ENCODE assay signal across 13 cellular contexts in the genomic region with DNA sequence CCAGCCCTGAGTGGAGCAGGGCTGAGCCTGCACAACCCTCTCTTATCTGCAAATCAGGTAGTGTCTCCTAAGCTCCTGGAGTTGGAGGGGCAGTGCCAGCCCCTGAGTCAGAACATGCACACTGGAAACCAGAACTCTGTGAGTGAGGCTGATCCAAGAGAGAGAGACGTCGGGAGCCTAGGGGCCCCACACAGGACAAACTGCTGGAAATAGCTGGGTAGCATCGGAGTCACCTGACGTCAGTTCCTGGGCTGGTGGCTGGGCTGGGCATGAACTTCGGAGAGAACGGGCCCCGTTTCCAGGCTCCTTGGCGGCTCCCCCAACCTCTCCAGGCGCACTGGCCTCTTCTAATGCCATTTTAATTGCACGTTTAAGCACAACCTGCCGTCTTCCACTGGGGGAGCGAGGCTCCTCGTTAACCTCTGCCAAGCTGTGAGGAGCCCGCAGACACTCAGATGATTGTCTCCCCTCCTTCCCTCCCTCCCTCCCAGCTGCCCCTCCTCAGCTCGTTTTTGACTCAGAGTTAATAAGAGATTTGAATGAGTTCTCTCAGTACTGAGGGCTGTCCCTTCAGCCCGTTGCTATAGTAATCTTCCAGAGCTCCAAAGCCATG.
A peak's percentile ranks its signal among the peaks of the same experiment; 100 is the strongest.
DNase-seq lines count a peak whose midpoint lies in the region; ATAC-seq and TF ChIP-seq lines count a peak whose summit lies in the region.
"Had no signal": no experiment of that assay in that cellular context is flagged by ENCODE, and none has a peak within 500 bp of the region (broad histone marks: within the 10 kb centered on the region; RNA-seq: fewer than 3 reads in every experiment).

No MANE protein-coding gene starts in this region.

- DNase-seq in DMS79 treated with DMSO at 0.1 percent for 48 hours (lab: John Stamatoyannopoulos, UW) = peak; percentile 47
- DNase-seq in NCI-H524 treated with DMSO at 0.1 percent for 48 hours (lab: John Stamatoyannopoulos, UW) = peak; percentile 27
- peak; percentile 55 for DNase-seq in osteoblast (ENCODE audit: insufficient read length, low spot score, missing footprints)
- no peak for DNase-seq in COR-L47 (lab: John Stamatoyannopoulos, UW)
- no peak for DNase-seq in activated naive CD4-positive, alpha-beta T cell treated with Interleukin-2 at 50 U/mL for 16 hours
- DNase-seq: activated T-cell treated with anti-CD3 and anti-CD28 coated beads, Interleukin-2, amount 50 U/mL, for 1 hour; NCI-H187; right cardiac atrium; stimulated activated CD4-positive, alpha-beta T cell treated with anti-CD3 and anti-CD28 coated beads, Interleukin-4, amount 100 ng/mL, for 1 hour had no signal

- H3K4me3 ChIP-seq in gastroesophageal sphincter = no peak overlapping the region
- H3K4me3 ChIP-seq in osteoblast (ENCODE audit: insufficient read depth, low read length) = no peak overlapping the region
- H3K4me3 ChIP-seq: vagina had no signal

- no peak for TF ChIP-seq POLR2A in gastroesophageal sphincter (IDR thresholded peaks at IDR 0.05)

- peak; percentile 22 for ATAC-seq in gastroesophageal sphincter
- no peak for ATAC-seq in GM21423 (IDR thresholded peaks at IDR 0.05; ENCODE audit: unreplicated experiment)
- no peak for ATAC-seq in HG03196 (IDR thresholded peaks at IDR 0.05; ENCODE audit: unreplicated experiment)

- no peaks in the 10 kb centered on the region for H3K79me2 ChIP-seq in osteoblast (ENCODE audit: insufficient read depth, low read length)

- no peaks in the 10 kb centered on the region for H3K4me1 ChIP-seq in gastroesophageal sphincter
- no peaks in the 10 kb centered on the region for H3K4me1 ChIP-seq in osteoblast (ENCODE audit: insufficient read depth, low read length)
- H3K4me1 ChIP-seq: vagina had no signal

- 0 to 6% methylated on average over 2 to 3 of the region's 16 CpGs for WGBS in gastroesophageal sphincter (ENCODE audit: low coverage in 1 of 2), 2 donors

- no peak overlapping the region for H2AFZ ChIP-seq in osteoblast (ENCODE audit: low read length)

- H3K4me2 ChIP-seq in osteoblast (ENCODE audit: insufficient read depth, low read length) = no peak overlapping the region

- H3K9me3 ChIP-seq in gastroesophageal sphincter (no peaks in the 10 kb centered on the region), osteoblast (ENCODE audit: low read depth, low read length) (no peaks in the 10 kb centered on the region)
- H3K9me3 ChIP-seq: vagina had no signal

- no peak for TF ChIP-seq EP300 in gastroesophageal sphincter (IDR thresholded peaks at IDR 0.05)

- H3K36me3 ChIP-seq in gastroesophageal sphincter = no peaks in the 10 kb centered on the region
- H3K36me3 ChIP-seq in osteoblast (ENCODE audit: insufficient read depth, low read length) = no peaks in the 10 kb centered on the region
- H3K36me3 ChIP-seq: vagina had no signal

- H3K27ac ChIP-seq in gastroesophageal sphincter = no peak overlapping the region
- H3K27ac ChIP-seq in osteoblast (ENCODE audit: low read depth, low read length) = no peak overlapping the region
- H3K27ac ChIP-seq: vagina had no signal

- H3K27me3 ChIP-seq in gastroesophageal sphincter (peaks cover 74% of the 10 kb centered on the region), osteoblast (ENCODE audit: insufficient read depth, low read length) (no peaks in the 10 kb centered on the region)
- H3K27me3 ChIP-seq: vagina had no signal

- H4K20me1 ChIP-seq in osteoblast (ENCODE audit: insufficient read depth, low read length) = no peaks in the 10 kb centered on the region

- no peak for TF ChIP-seq CTCF in gastroesophageal sphincter (IDR thresholded peaks at IDR 0.05)
- no peak for TF ChIP-seq CTCF in osteoblast (IDR thresholded peaks at IDR 0.05; ENCODE audit: extremely low read depth, low read depth, low read length)

Comparison
In these comparisons a context has a peak if more than half of its experiments do, and no peak if none do; other contexts are left out.
1. DNase-seq: peak in DMS79 treated with DMSO at 0.1 percent for 48 hours (single experiment), NCI-H524 treated with DMSO at 0.1 percent for 48 hours (single experiment) and osteoblast (single experiment); none in COR-L47 (single experiment) and activated naive CD4-positive, alpha-beta T cell treated with Interleukin-2 at 50 U/mL for 16 hours (single experiment).